Comparison of ENCODE assay signal across 28 cellular contexts in the genomic region with DNA sequence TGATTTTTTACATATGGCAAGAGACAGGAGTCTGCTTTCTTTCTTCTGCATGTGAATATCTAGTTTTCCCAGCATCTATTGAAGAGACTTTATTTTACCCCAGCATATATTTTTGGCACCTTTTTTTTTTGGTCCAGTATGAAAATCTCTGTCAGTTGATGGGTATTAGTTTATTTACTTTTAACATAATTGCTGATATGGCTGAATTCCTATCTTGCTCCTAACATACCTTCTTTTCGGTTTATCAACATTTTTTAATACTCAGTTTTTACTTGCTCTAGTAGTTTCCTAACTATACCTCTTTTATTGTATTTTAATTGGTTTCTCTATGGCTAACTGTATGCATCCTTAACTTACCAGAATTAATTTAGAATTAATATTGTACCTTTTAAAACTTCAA.
"Had no signal": no experiment of that assay in that cellular context is flagged by ENCODE, and none has a peak within 500 bp of the region (broad histone marks: within the 10 kb centered on the region; RNA-seq: fewer than 3 reads in every experiment).

No MANE protein-coding gene starts in this region.

- H2AFZ ChIP-seq: neural progenitor cell, parathyroid adenoma had no signal

- H3K9me3 ChIP-seq: ovary, psoas muscle, spleen, suprapubic skin, testis, tibial artery, transverse colon, upper lobe of right lung, uterus had no signal

- H3K36me3 ChIP-seq: neural progenitor cell, ovary, spleen, suprapubic skin, tibial artery, transverse colon, upper lobe of right lung, uterus had no signal

- ATAC-seq: natural killer cell; psoas muscle; right cardiac atrium; sciatic nerve; stimulated activated memory B cell treated with anti-CD40 and anti-IgM and Interleukin-4, amounts not matched to agents 10 μg/mL and 1 μg/mL and 100 μg/mL, for 72 hours; stimulated activated naive CD8-positive, alpha-beta T cell treated with anti-CD3 and anti-CD28 coated beads, Interleukin-15, amount 100 ng/mL, for 72 hours; stimulated activated naive CD8-positive, alpha-beta T cell treated with anti-CD3 and anti-CD28 coated beads, Interleukin-15, Interleukin-2, amounts not matched to agents 100 U/mL and 50 U/mL, for 24 hours; upper lobe of right lung had no signal

- H3K27me3 ChIP-seq: neural progenitor cell, ovary, spleen, suprapubic skin, testis, tibial artery, transverse colon, upper lobe of right lung, uterus had no signal

- H3K4me3 ChIP-seq: neural progenitor cell, ovary, psoas muscle, skin epidermis, smooth muscle cell, spleen, suprapubic skin, testis, tibial artery, transverse colon, upper lobe of right lung, uterus had no signal

- H3K4me2 ChIP-seq: neural progenitor cell, smooth muscle cell had no signal

- H3K4me1 ChIP-seq: neural progenitor cell, parathyroid adenoma, psoas muscle, spleen, suprapubic skin, testis, tibial artery, transverse colon, upper lobe of right lung, uterus had no signal

- H3K9ac ChIP-seq: neural progenitor cell, parathyroid adenoma had no signal

- H3K27ac ChIP-seq: neural progenitor cell, ovary, parathyroid adenoma, psoas muscle, skin epidermis, spleen, suprapubic skin, testis, tibial artery, transverse colon, upper lobe of right lung, uterus had no signal

- DNase-seq: natural killer cell; occipital lobe; ovary; posterior cingulate gyrus; psoas muscle; right cardiac atrium; spleen; stimulated activated CD4-positive, alpha-beta T cell treated with anti-CD3 and anti-CD28 coated beads, Interleukin-12 subunit alpha, Interleukin-12 subunit beta, amount 100 ng/mL, for 4 hours; stimulated activated CD4-positive, alpha-beta T cell treated with anti-CD3 and anti-CD28 coated beads, Interleukin-1b, Interleukin-23, amount 100 ng/mL, for 48 hours; stimulated activated CD4-positive, alpha-beta T cell treated with anti-CD3 and anti-CD28 coated beads, Interleukin-4, amount 100 ng/mL, for 1 hour; stimulated activated CD4-positive, alpha-beta T cell treated with anti-CD3 and anti-CD28 coated beads, Interleukin-4, amount 100 ng/mL, for 4 hours; stimulated activated CD8-positive, alpha-beta memory T cell treated with anti-CD3 and anti-CD28 coated beads, Interleukin-4, amount 100 ng/mL, for 48 hours; stimulated activated naive CD4-positive, alpha-beta T cell; stimulated activated naive CD8-positive, alpha-beta T cell treated with anti-CD3 and anti-CD28 coated beads, Interleukin-15, amount 100 ng/mL, for 72 hours; stimulated activated naive CD8-positive, alpha-beta T cell treated with anti-CD3 and anti-CD28 coated beads, Interleukin-15, Interleukin-2, amounts not matched to agents 100 U/mL and 50 U/mL, for 24 hours; substantia nigra; testis; tibial artery; transverse colon; upper lobe of right lung; uterus had no signal

- H3K79me2 ChIP-seq: parathyroid adenoma had no signal
